Comparison of ENCODE assay signal across 22 cellular contexts in genomic region chr11:70908223-70908622, GRCh38.
DNase-seq lines count a peak whose midpoint lies in the region; ATAC-seq and TF ChIP-seq lines count a peak whose summit lies in the region.
"Had no signal": no experiment of that assay in that cellular context is flagged by ENCODE, and none has a peak within 500 bp of the region (broad histone marks: within the 10 kb centered on the region; RNA-seq: fewer than 3 reads in every experiment).

No MANE protein-coding gene starts in this region.

- DNase-seq in NCI-H2029 treated with DMSO at 0.1 percent for 48 hours (lab: John Stamatoyannopoulos, UW) (peak; percentile 36), RPMI8226 (peak; percentile 74), left colon (peak; percentile 30 to 73), spleen (peak; percentile 43)
- DNase-seq in activated CD4-positive, alpha-beta memory T cell treated with anti-CD3 and anti-CD28 coated beads, Interleukin-2, amount 10 ng/mL, durations not matched to agents 7 days and 5 days = no peak
- DNase-seq: AML-193, DND-41, H9, Kasumi-1, MM.1S, NCI-H1092 treated with DMSO at 0.1 percent for 48 hours, NCI-H146, NCI-H2081 treated with DMSO at 0.1 percent for 48 hours, NCI-H226, NCI-H526 had no signal

- no peak overlapping the region for H3K27ac ChIP-seq in spleen
- H3K27ac ChIP-seq: HL-60, SJSA1 had no signal

- H3K27ac Mint-ChIP-seq in activated CD4-positive, alpha-beta memory T cell treated with anti-CD3 and anti-CD28 coated beads, Interleukin-2, amount 10 ng/mL, durations not matched to agents 7 days and 5 days = no peak overlapping the region
- H3K27ac Mint-ChIP-seq: H9, IgD-negative memory B cell had no signal

- POLR2A ChIA-PET in activated CD4-positive, alpha-beta memory T cell treated with anti-CD3 and anti-CD28 coated beads, Interleukin-2, amount 10 ng/mL, durations not matched to agents 7 days and 5 days (lab: Charles Lee) = no interaction called here

- no peak overlapping the region for H3K4me3 Mint-ChIP-seq in activated CD4-positive, alpha-beta memory T cell treated with anti-CD3 and anti-CD28 coated beads, Interleukin-2, amount 10 ng/mL, durations not matched to agents 7 days and 5 days
- H3K4me3 Mint-ChIP-seq: CD14-positive monocyte, H9, IgD-negative memory B cell had no signal

- peaks cover 3% of the 10 kb centered on the region for H3K9me3 Mint-ChIP-seq in activated CD4-positive, alpha-beta memory T cell treated with anti-CD3 and anti-CD28 coated beads, Interleukin-2, amount 10 ng/mL, durations not matched to agents 7 days and 5 days
- H3K9me3 Mint-ChIP-seq: H9 had no signal

- no peak for TF ChIP-seq POLR2A in spleen (IDR thresholded peaks at IDR 0.05)

- WGBS in spleen, 5 donors = 55 to 72% (median 69%) methylated on average over 9 of the region's 9 CpGs

- no peaks in the 10 kb centered on the region for H3K4me1 Mint-ChIP-seq in activated CD4-positive, alpha-beta memory T cell treated with anti-CD3 and anti-CD28 coated beads, Interleukin-2, amount 10 ng/mL, durations not matched to agents 7 days and 5 days

- peaks cover 0 to 50% (median 0%) of the 10 kb centered on the region in 7 donors for H3K27me3 ChIP-seq in spleen (replicated peaks in 1 of 7)
- H3K27me3 ChIP-seq: SJSA1 had no signal

- H3K27me3 Mint-ChIP-seq in activated CD4-positive, alpha-beta memory T cell treated with anti-CD3 and anti-CD28 coated beads, Interleukin-2, amount 10 ng/mL, durations not matched to agents 7 days and 5 days = peaks cover 3% of the 10 kb centered on the region

- H3K36me3 Mint-ChIP-seq in activated CD4-positive, alpha-beta memory T cell treated with anti-CD3 and anti-CD28 coated beads, Interleukin-2, amount 10 ng/mL, durations not matched to agents 7 days and 5 days (ENCODE audit: low read depth) = no peaks in the 10 kb centered on the region
- H3K36me3 Mint-ChIP-seq: CD14-positive monocyte, IgD-negative memory B cell had no signal

- H3K4me1 ChIP-seq in spleen = no peaks in the 10 kb centered on the region

- peaks cover 0 to 7% (median 0%) of the 10 kb centered on the region in 8 donors for H3K9me3 ChIP-seq in spleen

- ATAC-seq in left colon (peak; percentile 65), SK-N-SH treated with all-trans-retinoic acid at 6 μM for 48 hours (no peak), GM18870 (IDR thresholded peaks at IDR 0.05; ENCODE audit: unreplicated experiment) (no peak)
- ATAC-seq: Panc1 had no signal

- TF ChIP-seq CTCF in spleen (IDR thresholded peaks at IDR 0.05 in 8 of 11, conservative IDR thresholded peaks at IDR 0.05 in 3 of 11) = no peak

- no peak overlapping the region for H3K4me3 ChIP-seq in spleen
- H3K4me3 ChIP-seq: SJSA1 had no signal

- intact Hi-C loops in left colon (cut with DNase I, micrococcal nuclease) (no loop called here), spleen (cut with DNase I; ENCODE audit: low total_unique reads) (no loop called here)

- CTCF ChIA-PET in activated CD4-positive, alpha-beta memory T cell treated with anti-CD3 and anti-CD28 coated beads, Interleukin-2, amount 10 ng/mL, durations not matched to agents 7 days and 5 days (lab: Charles Lee) = no interaction called here

- H3K36me3 ChIP-seq in spleen = no peaks in the 10 kb centered on the region
- H3K36me3 ChIP-seq: SJSA1 had no signal

TF ChIP-seq in SK-N-SH treated with all-trans-retinoic acid at 6 μM for 48 hours, 23 proteins besides CTCF, POLR2A, EP300 and RAD21:
- TF ChIP-seq TCF4 (CRISPR knock-in tag; IDR thresholded peaks at IDR 0.05; ENCODE audit: borderline replicate concordance) = no peak
- no peak for TF ChIP-seq ISL1 (CRISPR knock-in tag; IDR thresholded peaks at IDR 0.05)
- TF ChIP-seq, protein P1, sequence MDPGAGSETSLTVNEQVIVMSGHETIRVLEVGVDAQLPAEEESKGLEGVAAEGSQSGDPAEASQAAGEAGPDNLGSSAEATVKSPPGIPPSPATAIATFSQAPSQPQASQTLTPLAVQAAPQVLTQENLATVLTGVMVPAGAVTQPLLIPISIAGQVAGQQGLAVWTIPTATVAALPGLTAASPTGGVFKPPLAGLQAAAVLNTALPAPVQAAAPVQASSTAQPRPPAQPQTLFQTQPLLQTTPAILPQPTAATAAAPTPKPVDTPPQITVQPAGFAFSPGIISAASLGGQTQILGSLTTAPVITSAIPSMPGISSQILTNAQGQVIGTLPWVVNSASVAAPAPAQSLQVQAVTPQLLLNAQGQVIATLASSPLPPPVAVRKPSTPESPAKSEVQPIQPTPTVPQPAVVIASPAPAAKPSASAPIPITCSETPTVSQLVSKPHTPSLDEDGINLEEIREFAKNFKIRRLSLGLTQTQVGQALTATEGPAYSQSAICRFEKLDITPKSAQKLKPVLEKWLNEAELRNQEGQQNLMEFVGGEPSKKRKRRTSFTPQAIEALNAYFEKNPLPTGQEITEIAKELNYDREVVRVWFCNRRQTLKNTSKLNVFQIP (CRISPR knock-in tag; IDR thresholded peaks at IDR 0.05; ENCODE audit: borderline replicate concordance, low read depth) = no peak
- no peak for TF ChIP-seq CSRNP3 (CRISPR knock-in tag; IDR thresholded peaks at IDR 0.05)
- TF ChIP-seq ARNTL (CRISPR knock-in tag; IDR thresholded peaks at IDR 0.05; ENCODE audit: borderline replicate concordance, low read depth) = no peak
- TF ChIP-seq PPARA (CRISPR knock-in tag; IDR thresholded peaks at IDR 0.05; ENCODE audit: borderline replicate concordance) = no peak
- no peak for TF ChIP-seq OSR1 (CRISPR knock-in tag; IDR thresholded peaks at IDR 0.05)
- TF ChIP-seq TOX (CRISPR knock-in tag; IDR thresholded peaks at IDR 0.05; ENCODE audit: borderline replicate concordance) = no peak
- no peak for TF ChIP-seq GLIS3 (CRISPR knock-in tag; IDR thresholded peaks at IDR 0.05)
- no peak for TF ChIP-seq PATZ1 (CRISPR knock-in tag; IDR thresholded peaks at IDR 0.05; ENCODE audit: borderline replicate concordance)
- no peak for TF ChIP-seq ZNF70 (CRISPR knock-in tag; IDR thresholded peaks at IDR 0.05)
